ENCODE assay signal across 24 cellular contexts in genomic region chr12:43284441-43284840, GRCh38.
A peak's percentile ranks its signal among the peaks of the same experiment; 100 is the strongest.
DNase-seq lines count a peak whose midpoint lies in the region; ATAC-seq, FAIRE-seq and TF ChIP-seq lines count a peak whose summit lies in the region.
"Had no signal": no experiment of that assay in that cellular context is flagged by ENCODE, and none has a peak within 500 bp of the region (broad histone marks: within the 10 kb centered on the region; RNA-seq: fewer than 3 reads in every experiment).

No MANE protein-coding gene starts in this region.

- no peak for TF ChIP-seq RAD21 in HepG2 (CRISPR knock-in tag; IDR thresholded peaks at IDR 0.05)

- no peak overlapping the region for H3K4me3 ChIP-seq in HepG2 (replicated peaks in 1 of 3; ENCODE audit: insufficient read depth in 1 of 3, low read depth in 2 of 3, low read length in 3 of 3)
- H3K4me3 ChIP-seq in right lobe of liver: no peak overlapping the region
- no peak overlapping the region for H3K4me3 ChIP-seq in epithelial cell of esophagus (ENCODE audit: low read length)
- H3K4me3 ChIP-seq: GM12878, left lung, thyroid gland had no signal

- H3K9me3 Mint-ChIP-seq in nephron (peaks cover 1% of the 10 kb centered on the region), osteocyte (ENCODE audit: unreplicated experiment) (no peaks in the 10 kb centered on the region)
- H3K9me3 Mint-ChIP-seq: activated naive CD4-positive, alpha-beta T cell treated with anti-CD3 and anti-CD28 coated beads for 36 hours; stimulated activated memory B cell treated with anti-CD40 and anti-IgM and Interleukin-4, amounts not matched to agents 10 μg/mL and 1 μg/mL and 100 μg/mL, for 72 hours had no signal

- no peak for FAIRE-seq in HepG2 (lab: Jason Lieb, UNC)
- FAIRE-seq: GM12878, small intestine had no signal

- H4K20me1 ChIP-seq in HepG2 (ENCODE audit: insufficient read depth, low read length): no peaks in the 10 kb centered on the region

- TF ChIP-seq POLR2A in HepG2 (IDR thresholded peaks at IDR 0.05; ENCODE audit: insufficient read depth in 1 of 2, low read depth in 2 of 2, low read length in 2 of 2) (no peak), right lobe of liver (IDR thresholded peaks at IDR 0.05) (no peak)

- H3K9ac ChIP-seq in HepG2 (ENCODE audit: insufficient read depth, low read depth, low read length): no peak overlapping the region

- no peak overlapping the region for H2AFZ ChIP-seq in HepG2 (ENCODE audit: low read length)

- ATAC-seq in HepG2 (no peak), right lobe of liver (no peak), HG02981 (IDR thresholded peaks at IDR 0.05; ENCODE audit: unreplicated experiment) (no peak)
- ATAC-seq: stimulated activated memory B cell treated with anti-CD40 and anti-IgM and Interleukin-4, amounts not matched to agents 10 μg/mL and 1 μg/mL and 100 μg/mL, for 72 hours had no signal

- H3K27me3 Mint-ChIP-seq in nephron (ENCODE audit: low read depth) (no peaks in the 10 kb centered on the region), osteocyte (ENCODE audit: unreplicated experiment) (peaks cover 2% of the 10 kb centered on the region)
- H3K27me3 Mint-ChIP-seq: progenitor cell of endocrine pancreas; stimulated activated memory B cell treated with anti-CD40 and anti-IgM and Interleukin-4, amounts not matched to agents 10 μg/mL and 1 μg/mL and 100 μg/mL, for 72 hours had no signal

- CTCF ChIA-PET in HepG2 (lab: Yijun Ruan, JAX; ENCODE audit: low intra/inter-chr PET ratio, low total read pairs): no interaction called here

- 0% methylated on average over 2 of the region's 2 CpGs for WGBS in HepG2 (ENCODE audit: low lambda C conversion rate)
- WGBS in right lobe of liver (ENCODE audit: insufficient coverage, low coverage, low lambda C conversion rate, missing lambda C conversion rate): 38% methylated on average over 2 of the region's 2 CpGs

- peaks cover 80% of the 10 kb centered on the region for H3K4me1 Mint-ChIP-seq in nephron
- peaks cover 27% of the 10 kb centered on the region for H3K4me1 Mint-ChIP-seq in osteocyte (ENCODE audit: unreplicated experiment)

- POLR2A ChIA-PET in HepG2 (lab: Yijun Ruan, JAX): no interaction called here

- H3K27ac ChIP-seq in HepG2 (ENCODE audit: extremely low read length, insufficient read depth, low read length): no peak overlapping the region
- H3K27ac ChIP-seq in right lobe of liver: no peak overlapping the region
- no peak overlapping the region for H3K27ac ChIP-seq in substantia nigra (ENCODE audit: low read depth, low read length, poor library complexity, severe bottlenecking)
- H3K27ac ChIP-seq: left lung, thyroid gland had no signal

- no peak for DNase-seq in HepG2 (ENCODE audit: low spot score)
- no peak for DNase-seq in right lobe of liver
- DNase-seq in epithelial cell of esophagus (ENCODE audit: low read depth): peak; percentile 32
- DNase-seq in substantia nigra (lab: John Stamatoyannopoulos, UW): no peak
- no peak for DNase-seq in osteocyte (ENCODE audit: extremely low spot score, unreplicated experiment)
- no peak for DNase-seq in effector CD4-positive, alpha-beta T cell
- DNase-seq: 8988T; activated CD4-positive, alpha-beta T cell treated with anti-CD3 and anti-CD28 coated beads for 48 hours; activated naive CD4-positive, alpha-beta T cell treated with anti-CD3 and anti-CD28 coated beads for 36 hours; activated T-cell treated with anti-CD3 and anti-CD28 coated beads, Interleukin-2, amount 50 U/mL, for 48 hours; anterior cingulate cortex; BE2C; DMS79 treated with DMSO at 0.1 percent for 48 hours; effector memory CD4-positive, alpha-beta T cell; left lung; NCI-H1092 treated with DMSO at 0.1 percent for 48 hours; NCI-H2029 treated with DMSO at 0.1 percent for 48 hours; small intestine; thyroid gland had no signal

- in situ Hi-C loops in HepG2 (cut with HindIII; ENCODE audit: extremely low pct_ligation_motif_present, low pct_unique_long_range_greater_than_20kb): no loop called here

- H3K4me1 ChIP-seq in HepG2 (ENCODE audit: insufficient read depth, low read length): no peaks in the 10 kb centered on the region
- H3K4me1 ChIP-seq in right lobe of liver: no peaks in the 10 kb centered on the region

- H3K4me3 Mint-ChIP-seq in nephron: peak overlapping the region in 1 of 3 experiments; percentile 0
- H3K4me3 Mint-ChIP-seq in osteocyte (ENCODE audit: unreplicated experiment): no peak overlapping the region
- H3K4me3 Mint-ChIP-seq: activated naive CD4-positive, alpha-beta T cell treated with anti-CD3 and anti-CD28 coated beads for 36 hours; stimulated activated memory B cell treated with anti-CD40 and anti-IgM and Interleukin-4, amounts not matched to agents 10 μg/mL and 1 μg/mL and 100 μg/mL, for 72 hours had no signal

- intact Hi-C loops in HepG2 (cut with micrococcal nuclease; ENCODE audit: unreplicated experiment) (no loop called here), right lobe of liver (cut with DNase I) (no loop called here)

- no TSS peak for BruUV-seq in HepG2 (replicated peaks; lab: Mats Ljungman, UMichigan)

- no peaks in the 10 kb centered on the region for H3K36me3 ChIP-seq in HepG2 (replicated peaks in 1 of 2; ENCODE audit: control insufficient read depth in 1 of 2, insufficient read depth in 2 of 2, low read length in 2 of 2)
- H3K36me3 ChIP-seq in right lobe of liver: no peaks in the 10 kb centered on the region
- H3K36me3 ChIP-seq: BE2C, left lung, thyroid gland had no signal

- H3K27ac Mint-ChIP-seq in nephron: peak overlapping the region; percentile 89 to 95 (median 91)
- no peak overlapping the region for H3K27ac Mint-ChIP-seq in osteocyte (ENCODE audit: unreplicated experiment)
- H3K27ac Mint-ChIP-seq: activated naive CD4-positive, alpha-beta T cell treated with anti-CD3 and anti-CD28 coated beads for 36 hours; progenitor cell of endocrine pancreas; stimulated activated memory B cell treated with anti-CD40 and anti-IgM and Interleukin-4, amounts not matched to agents 10 μg/mL and 1 μg/mL and 100 μg/mL, for 72 hours had no signal

- H3K36me3 Mint-ChIP-seq in nephron (ENCODE audit: low read depth) (no peaks in the 10 kb centered on the region), osteocyte (ENCODE audit: unreplicated experiment) (no peaks in the 10 kb centered on the region)
- H3K36me3 Mint-ChIP-seq: stimulated activated memory B cell treated with anti-CD40 and anti-IgM and Interleukin-4, amounts not matched to agents 10 μg/mL and 1 μg/mL and 100 μg/mL, for 72 hours had no signal

- H3K79me2 ChIP-seq in HepG2 (ENCODE audit: insufficient read depth, low read length): no peaks in the 10 kb centered on the region

- H3K9me3 ChIP-seq in HepG2 (ENCODE audit: low read length): no peaks in the 10 kb centered on the region
- H3K9me3 ChIP-seq in right lobe of liver: no peaks in the 10 kb centered on the region
- H3K9me3 ChIP-seq: BE2C, left lung, thyroid gland had no signal

- no peak for TF ChIP-seq EP300 in HepG2 (IDR thresholded peaks at IDR 0.05; ENCODE audit: low read depth in 2 of 2, low read length in 2 of 2)
- no peak for TF ChIP-seq EP300 in HepG2 (CRISPR knock-in tag; IDR thresholded peaks at IDR 0.05; ENCODE audit: borderline replicate concordance)

- H3K27me3 ChIP-seq in HepG2 (ENCODE audit: control insufficient read depth in 1 of 2, insufficient read depth in 2 of 2, low read length in 2 of 2) (no peaks in the 10 kb centered on the region), right lobe of liver (no peaks in the 10 kb centered on the region)
- H3K27me3 ChIP-seq: BE2C, left lung, thyroid gland had no signal

- TF ChIP-seq CTCF in HepG2 (CRISPR knock-in tag; IDR thresholded peaks at IDR 0.05) (no peak), right lobe of liver (IDR thresholded peaks at IDR 0.05) (no peak), epithelial cell of esophagus (IDR thresholded peaks at IDR 0.05; ENCODE audit: insufficient read depth, low read depth, low read length, missing control alignments) (no peak), nephron (IDR thresholded peaks at IDR 0.05; ENCODE audit: unreplicated experiment in 3 of 3) (no peak), osteocyte (IDR thresholded peaks at IDR 0.05) (no peak)

- no peak overlapping the region for H3K4me2 ChIP-seq in HepG2 (ENCODE audit: low read depth, low read length)

TF ChIP-seq in HepG2, 621 proteins besides CTCF, POLR2A, EP300 and RAD21:
- TF ChIP-seq MAFF (IDR thresholded peaks at IDR 0.05; ENCODE audit: low read depth, low read length) (peak; percentile 62; the same call in 1 of the 2 replicates), KLF16 (CRISPR knock-in tag; IDR thresholded peaks at IDR 0.05) (no peak), SKIL (CRISPR knock-in tag; IDR thresholded peaks at IDR 0.05; ENCODE audit: borderline replicate concordance) (no peak), HOXA7 (CRISPR knock-in tag; IDR thresholded peaks at IDR 0.05) (no peak), MAFK (conservative IDR thresholded peaks at IDR 0.05 in 1 of 2, IDR thresholded peaks at IDR 0.05 in 1 of 2; ENCODE audit: low read length in 2 of 2) (peak; percentile 56 to 70)
